ENCODE assay signal across 8 cellular contexts in the genomic region with DNA sequence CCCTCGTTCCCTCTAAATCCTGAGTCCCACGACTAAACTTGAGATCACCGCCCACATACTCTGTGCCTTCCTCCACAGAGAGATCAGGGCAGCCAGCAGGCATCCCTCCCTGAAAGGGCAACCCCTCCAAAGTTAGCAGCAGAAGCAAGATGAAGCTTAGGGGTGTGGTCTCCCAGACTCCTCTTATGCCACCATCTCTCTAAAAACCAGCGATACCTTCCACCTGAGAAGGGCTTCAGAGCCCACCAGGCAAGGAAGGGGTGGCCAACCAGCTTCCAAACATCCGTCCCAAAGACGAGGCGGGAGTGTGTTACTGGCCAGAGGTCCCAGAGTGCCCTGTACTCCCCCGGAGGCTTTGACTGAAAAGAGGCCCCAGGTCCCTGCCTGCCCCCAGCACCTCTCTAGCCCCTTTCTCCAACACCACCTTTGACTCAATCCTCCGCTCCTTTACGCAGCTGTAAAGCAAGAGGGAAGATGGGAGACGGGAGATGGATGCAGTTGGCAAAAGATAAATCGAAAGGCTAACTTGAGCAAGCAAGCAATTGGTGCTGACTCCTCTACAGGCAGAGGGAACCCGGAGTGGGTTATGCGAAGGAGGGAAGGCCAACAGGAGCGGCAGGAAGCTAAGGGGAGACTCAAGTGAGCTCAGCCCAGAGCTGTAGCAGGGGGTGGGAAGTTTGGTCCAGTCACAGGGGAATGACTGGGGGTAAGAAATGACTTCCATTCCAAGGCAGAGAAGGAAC. TPM values are rescaled to one million over a fixed set of nuclear protein-coding genes. Genes with fewer than 3 reads are reported as not detected.
DNase-seq lines count a peak whose midpoint lies in the region; ATAC-seq and TF ChIP-seq lines count a peak whose summit lies in the region.

No MANE protein-coding gene starts in this region.

- intact Hi-C loops in stomach (cut with DNase I; ENCODE audit: low total_unique reads) = no loop called here

- no peak for TF ChIP-seq CTCF in kidney epithelial cell (IDR thresholded peaks at IDR 0.05; ENCODE audit: insufficient read depth, low read length, poor library complexity, severe bottlenecking)
- no peak for TF ChIP-seq CTCF in stomach (IDR thresholded peaks at IDR 0.05)

- H3K9me3 ChIP-seq in adipocyte (ENCODE audit: control insufficient read depth, low read length) = no peaks in the 10 kb centered on the region
- H3K9me3 ChIP-seq in stomach = no peaks in the 10 kb centered on the region

- peak overlapping the region; percentile 39 to 95 (median 76) for H3K27ac Mint-ChIP-seq in IgD-negative memory B cell

- H3K4me3 ChIP-seq in adipocyte (ENCODE audit: low read length) (peak overlapping the region; percentile 84), kidney epithelial cell (ENCODE audit: low read depth, low read length) (peak overlapping the region; percentile 75), stomach (peak overlapping the region; percentile 77 to 88 (median 80))

- H3K9ac ChIP-seq in adipocyte (ENCODE audit: low read length) = peak overlapping the region; percentile 76

- no peaks in the 10 kb centered on the region for H3K36me3 Mint-ChIP-seq in IgD-negative memory B cell

- no peaks in the 10 kb centered on the region for H3K27me3 ChIP-seq in adipocyte (replicated peaks; ENCODE audit: control insufficient read depth, insufficient read depth, low read length)
- H3K27me3 ChIP-seq in kidney epithelial cell (ENCODE audit: control insufficient read depth, insufficient read depth, low read length) = no peaks in the 10 kb centered on the region
- H3K27me3 ChIP-seq in stomach = no peaks in the 10 kb centered on the region

- H3K4me1 ChIP-seq in adipocyte (ENCODE audit: control insufficient read depth, insufficient read depth, low read length) (peaks cover 28% of the 10 kb centered on the region), stomach (peaks cover 31 to 67% (median 51%) of the 10 kb centered on the region in 4 donors)

- H3K4me3 Mint-ChIP-seq in IgD-negative memory B cell = peak overlapping the region; percentile 80 to 99 (median 94)

- no peak for TF ChIP-seq EP300 in stomach (IDR thresholded peaks at IDR 0.05)

- ATAC-seq in GM18870 (IDR thresholded peaks at IDR 0.05; ENCODE audit: unreplicated experiment) (no peak), GM19035 (IDR thresholded peaks at IDR 0.05; ENCODE audit: unreplicated experiment) (no peak)

- no peak for TF ChIP-seq POLR2A in stomach (IDR thresholded peaks at IDR 0.05)

- DNase-seq in DMS 273 (lab: John Stamatoyannopoulos, UW; ENCODE audit: unreplicated experiment) (peak; percentile 87), adipocyte (ENCODE audit: low read depth) (peak; percentile 70), kidney epithelial cell (ENCODE audit: low read depth) (no peak), stomach (no peak), ureter (ENCODE audit: low spot score) (no peak)

- H3K36me3 ChIP-seq in adipocyte (ENCODE audit: control insufficient read depth, insufficient read depth, low read length, severe bottlenecking) (no peaks in the 10 kb centered on the region), kidney epithelial cell (ENCODE audit: control insufficient read depth, insufficient read depth, low read length) (no peaks in the 10 kb centered on the region), stomach (no peaks in the 10 kb centered on the region)

- H3K9me3 Mint-ChIP-seq in IgD-negative memory B cell = no peaks in the 10 kb centered on the region

- peaks cover 26 to 42% (median 35%) of the 10 kb centered on the region in 3 donors for H3K4me1 Mint-ChIP-seq in IgD-negative memory B cell

- H3K27me3 Mint-ChIP-seq in IgD-negative memory B cell = peaks cover 2% of the 10 kb centered on the region

- 35 to 54% (median 50%) methylated on average over 15 of the region's 15 CpGs for WGBS in stomach, 5 donors

- peak overlapping the region in 4 of 5 donors; percentile 60 to 83 (median 71) for H3K27ac ChIP-seq in stomach

RNA-seq across cellular contexts. Expression of a gene that starts 1.1 kb away (rescaled TPM):
- polyA plus RNA-seq in IgD-negative memory B cell (9.7 TPM), stomach (1 to 10 TPM; 2.6 to 5.9 (median 3.2) TPM)
- total RNA-seq in kidney epithelial cell (22.6 and 24.9 TPM in 2 replicates), stomach (10 to 100 TPM in 4 of 5 donors, 1 to 10 TPM in 1; 7.7 to 51.3 (median 17.4) TPM), ureter (28.9 TPM)

RNA-seq across cellular contexts. Expression of a gene that starts 16.6 kb away (rescaled TPM):
- polyA plus RNA-seq in IgD-negative memory B cell (4.6 TPM), stomach (10 to 100 TPM in 1 of 3 donors, 1 to 10 TPM in 2; 7.7 to 11.8 (median 9.8) TPM)
- total RNA-seq in kidney epithelial cell (19.9 and 23.2 TPM in 2 replicates), stomach (10 to 100 TPM in 4 of 5 donors, 1 to 10 TPM in 1; 5.8 to 92.7 (median 43.3) TPM), ureter (29.7 TPM)

Comparison
In these comparisons a context has a peak if more than half of its experiments do, and no peak if none do; other contexts are left out.
1. DNase-seq: peak in DMS 273 (single experiment) and adipocyte (single experiment); none in kidney epithelial cell (single experiment), stomach (single experiment) and ureter (single experiment).
2. Peak in every context shown above with its lines, with median percentiles within 50 percentile points of each other: H3K4me3 ChIP-seq.